Comparison of ENCODE assay signal across 9 cellular contexts in genomic region chr20:41173161-41173721, GRCh38. TPM values are rescaled to one million over a fixed set of nuclear protein-coding genes. Genes with fewer than 3 reads are reported as not detected.
DNase-seq lines count a peak whose midpoint lies in the region; ATAC-seq and TF ChIP-seq lines count a peak whose summit lies in the region.
"Had no signal": no experiment of that assay in that cellular context is flagged by ENCODE, and none has a peak within 500 bp of the region (broad histone marks: within the 10 kb centered on the region; RNA-seq: fewer than 3 reads in every experiment).

No MANE protein-coding gene starts in this region.

- intact Hi-C loops in Caco-2 (cut with micrococcal nuclease; ENCODE audit: unreplicated experiment): loop anchor here (1.0 to 2.0 kb wide), 5 partner anchors 34 to 238 kb away; partner anchors contain the start of gene LPIN3

- H3K36me3 ChIP-seq in Caco-2 (ENCODE audit: control insufficient read depth, insufficient read depth, low read length) (peaks cover 32% of the 10 kb centered on the region), muscle layer of colon (ENCODE audit: insufficient read depth, low read length) (peaks cover 48% of the 10 kb centered on the region)

- DNase-seq in Caco-2 (peak; percentile 85 to 94), NOMO-1 (lab: John Stamatoyannopoulos, UW; ENCODE audit: unreplicated experiment in 2 of 2) (peak; percentile 19 to 54), epithelial cell of esophagus (ENCODE audit: low read depth) (peak; percentile 70)
- DNase-seq in activated CD8-positive, alpha-beta memory T cell treated with anti-CD3 and anti-CD28 coated beads, Interleukin-2, amount 50 U/mL, for 4 hours: peak; percentile 74
- DNase-seq in stimulated activated CD8-positive, alpha-beta memory T cell treated with anti-CD3 and anti-CD28 coated beads, Interleukin-4, amount 100 ng/mL, for 24 hours (ENCODE audit: low read depth): peak; percentile 57

- no peaks in the 10 kb centered on the region for H3K4me1 ChIP-seq in Caco-2
- peaks cover 37% of the 10 kb centered on the region for H3K4me1 ChIP-seq in muscle layer of colon (ENCODE audit: insufficient read depth, low read length)

- no peak overlapping the region for H3K9ac ChIP-seq in muscle layer of colon (ENCODE audit: low read length)

- BruUV-seq in Caco-2 (replicated peaks; lab: Mats Ljungman, UMichigan): no TSS peak

- CTCF ChIA-PET in Caco-2 (lab: Charles Lee): interaction anchor here (0.5 to 2.5 kb wide), 40 partner anchors 9 to 371 kb away, joined by 3 to 185 read pairs (median 4); partner anchors contain the start of gene LPIN3

- no peak overlapping the region for H3K27ac Mint-ChIP-seq in Caco-2 (ENCODE audit: unreplicated experiment)
- H3K27ac Mint-ChIP-seq: T-helper 1 cell treated with Interleukin-12 subunit alpha and Interleukin-12 subunit beta and Interleukin-4 antibody, amounts not matched to agents 30 μg/mL and 1 μg/mL, for 36 hours had no signal

- TF ChIP-seq CTCF in Caco-2 (IDR thresholded peaks at IDR 0.05; ENCODE audit: insufficient read depth in 1 of 2, low read depth in 1 of 2, low read length in 1 of 2, severe bottlenecking in 1 of 2, unreplicated experiment in 1 of 2): peak; percentile 99 to 100
- TF ChIP-seq CTCF in epithelial cell of esophagus (IDR thresholded peaks at IDR 0.05; ENCODE audit: insufficient read depth, low read depth, low read length, missing control alignments): peak; percentile 97

- H3K4me3 ChIP-seq in Caco-2 (ENCODE audit: low read depth, low read length): no peak overlapping the region
- H3K4me3 ChIP-seq in epithelial cell of esophagus (ENCODE audit: low read length): no peak overlapping the region
- no peak overlapping the region for H3K4me3 ChIP-seq in muscle layer of colon (ENCODE audit: low read depth in 1 of 2, low read length in 2 of 2)

- POLR2A ChIA-PET in Caco-2 (lab: Charles Lee): interaction anchor here (1.0 kb wide), 1 partner anchor 167 kb away, joined by 9 read pairs; the partner anchor contains the start of gene LPIN3

- no peaks in the 10 kb centered on the region for H3K9me3 Mint-ChIP-seq in Caco-2 (ENCODE audit: unreplicated experiment)
- H3K9me3 Mint-ChIP-seq: T-helper 1 cell treated with Interleukin-12 subunit alpha and Interleukin-12 subunit beta and Interleukin-4 antibody, amounts not matched to agents 30 μg/mL and 1 μg/mL, for 36 hours had no signal

- H3K36me3 Mint-ChIP-seq in Caco-2 (ENCODE audit: insufficient read depth, unreplicated experiment): peaks cover 86% of the 10 kb centered on the region

- no peaks in the 10 kb centered on the region for H3K9me3 ChIP-seq in Caco-2
- no peaks in the 10 kb centered on the region for H3K9me3 ChIP-seq in muscle layer of colon (ENCODE audit: low read length)

- H3K27me3 ChIP-seq in Caco-2 (replicated peaks; ENCODE audit: control insufficient read depth, insufficient read depth, low read length) (no peaks in the 10 kb centered on the region), muscle layer of colon (ENCODE audit: control insufficient read depth in 1 of 2, insufficient read depth in 2 of 2, low read length in 2 of 2) (no peaks in the 10 kb centered on the region)

- H3K4me1 Mint-ChIP-seq in Caco-2 (ENCODE audit: low read depth, unreplicated experiment): no peaks in the 10 kb centered on the region

- ATAC-seq in HG02884 (IDR thresholded peaks at IDR 0.05; ENCODE audit: unreplicated experiment) (peak; percentile 77), GM19397 (IDR thresholded peaks at IDR 0.05; ENCODE audit: unreplicated experiment) (no peak)

- H3K27me3 Mint-ChIP-seq in Caco-2 (ENCODE audit: insufficient read depth, unreplicated experiment): no peaks in the 10 kb centered on the region

- H3K27ac ChIP-seq in muscle layer of colon (ENCODE audit: low read depth, low read length): peak overlapping the region; percentile 17

- H3K4me3 Mint-ChIP-seq in Caco-2 (ENCODE audit: unreplicated experiment): no peak overlapping the region
- H3K4me3 Mint-ChIP-seq: T-helper 1 cell treated with Interleukin-12 subunit alpha and Interleukin-12 subunit beta and Interleukin-4 antibody, amounts not matched to agents 30 μg/mL and 1 μg/mL, for 36 hours had no signal

RNA-seq across cellular contexts. Expression of gene PLCG1, which starts 35.9 kb away (rescaled TPM):
- total RNA-seq in Caco-2 (2022): 196 and 205 TPM in 2 replicates

Comparison
In these comparisons a context has a peak if more than half of its experiments do, and no peak if none do; other contexts are left out.
1. DNase-seq: peak in every context shown above with its lines; median percentile 90 in Caco-2; 74 in activated CD8-positive, alpha-beta memory T cell treated with anti-CD3 and anti-CD28 coated beads, Interleukin-2, amount 50 U/mL, for 4 hours; 70 in epithelial cell of esophagus; 57 in stimulated activated CD8-positive, alpha-beta memory T cell treated with anti-CD3 and anti-CD28 coated beads, Interleukin-4, amount 100 ng/mL, for 24 hours; 36 in NOMO-1.